ENCODE assay signal across 1 cellular context in genomic region chr6:1381397-1382330, GRCh38.
TF ChIP-seq lines count a peak whose summit lies in the region.

No MANE protein-coding gene starts in this region.

TF ChIP-seq in HepG2, 621 proteins besides CTCF, POLR2A, EP300 and RAD21 (continued from another document):
- TF ChIP-seq ZNF776 (CRISPR knock-in tag; IDR thresholded peaks at IDR 0.05) (peak; percentile 93), MTERF4 (CRISPR knock-in tag; IDR thresholded peaks at IDR 0.05) (0 out of 2 replicates have a peak, but pooled peaks have one; percentile 65), ZNF280D (CRISPR knock-in tag; IDR thresholded peaks at IDR 0.05) (0 out of 2 replicates have a peak, but pooled peaks have one; percentile 39), ZFY (CRISPR knock-in tag; IDR thresholded peaks at IDR 0.05) (peak; percentile 44; the same call in 1 of the 2 replicates), ZNF574 (CRISPR knock-in tag; IDR thresholded peaks at IDR 0.05) (peak; percentile 57)
